Comparison of ENCODE assay signal across 1 cellular context in genomic region chr7:139133335-139134139, GRCh38.
TF ChIP-seq lines count a peak whose summit lies in the region.

No MANE protein-coding gene starts in this region.

TF ChIP-seq in HepG2, 621 proteins besides CTCF, POLR2A, EP300 and RAD21 (continued from another document and continues in another):
- TF ChIP-seq ZNF646 (CRISPR knock-in tag; IDR thresholded peaks at IDR 0.05) = no peak
- 0 out of 2 replicates have a peak, but pooled peaks have one; percentile 43 for TF ChIP-seq JUN (CRISPR knock-in tag; IDR thresholded peaks at IDR 0.05)
- no peak for TF ChIP-seq ATF3 (CRISPR knock-in tag; IDR thresholded peaks at IDR 0.05)
- TF ChIP-seq ZBTB25 (CRISPR knock-in tag; IDR thresholded peaks at IDR 0.05) = peak; percentile 86; the same call in 1 of the 2 replicates
- TF ChIP-seq THAP7 (CRISPR knock-in tag; IDR thresholded peaks at IDR 0.05) = no peak
- peak; percentile 68 for TF ChIP-seq DRAP1 (CRISPR knock-in tag; IDR thresholded peaks at IDR 0.05)
- TF ChIP-seq SAP130 (CRISPR knock-in tag; IDR thresholded peaks at IDR 0.05; ENCODE audit: low read depth) = peak; percentile 99
- TF ChIP-seq REXO4 (CRISPR knock-in tag; IDR thresholded peaks at IDR 0.05; ENCODE audit: borderline replicate concordance) = no peak
- no peak for TF ChIP-seq ZNF460 (CRISPR knock-in tag; IDR thresholded peaks at IDR 0.05; ENCODE audit: borderline replicate concordance)
- no peak for TF ChIP-seq HIC2 (CRISPR knock-in tag; IDR thresholded peaks at IDR 0.05; ENCODE audit: low read depth)
- TF ChIP-seq ESRRA (CRISPR knock-in tag; IDR thresholded peaks at IDR 0.05; ENCODE audit: low read depth) = 0 out of 2 replicates have a peak, but pooled peaks have one; percentile 40
- peak; percentile 42; the same call in 1 of the 2 replicates for TF ChIP-seq ZFP37 (CRISPR knock-in tag; IDR thresholded peaks at IDR 0.05; ENCODE audit: borderline replicate concordance)
- no peak for TF ChIP-seq MED13 (CRISPR knock-in tag; IDR thresholded peaks at IDR 0.05)
- TF ChIP-seq ZNF816 (CRISPR knock-in tag; IDR thresholded peaks at IDR 0.05; ENCODE audit: borderline replicate concordance) = no peak
- TF ChIP-seq BCL6 (CRISPR knock-in tag; IDR thresholded peaks at IDR 0.05) = peak; percentile 67
- TF ChIP-seq ZSCAN12 (CRISPR knock-in tag; IDR thresholded peaks at IDR 0.05) = peak; percentile 66; the same call in 1 of the 2 replicates
- TF ChIP-seq STAG1 (CRISPR knock-in tag; IDR thresholded peaks at IDR 0.05) = peak; percentile 28
- TF ChIP-seq E2F1 (CRISPR knock-in tag; IDR thresholded peaks at IDR 0.05) = peak; percentile 57
- TF ChIP-seq NAIF1 (CRISPR knock-in tag; IDR thresholded peaks at IDR 0.05; ENCODE audit: borderline replicate concordance) = 0 out of 2 replicates have a peak, but pooled peaks have one; percentile 42
- TF ChIP-seq RNF2 (conservative IDR thresholded peaks at IDR 0.05; ENCODE audit: low read depth) = peak; percentile 88
- no peak for TF ChIP-seq MYNN (CRISPR knock-in tag; IDR thresholded peaks at IDR 0.05; ENCODE audit: low read depth)
- TF ChIP-seq ZNF83 (CRISPR knock-in tag; IDR thresholded peaks at IDR 0.05; ENCODE audit: borderline replicate concordance) = 0 out of 2 replicates have a peak, but pooled peaks have one; percentile 60
- TF ChIP-seq ZFP36L1 (CRISPR knock-in tag; IDR thresholded peaks at IDR 0.05) = peak; percentile 40; the same call in 1 of the 2 replicates
- TF ChIP-seq NR0B2 (CRISPR knock-in tag; IDR thresholded peaks at IDR 0.05) = peak; percentile 90
- TF ChIP-seq SALL2 (CRISPR knock-in tag; IDR thresholded peaks at IDR 0.05) = peak; percentile 28; the same call in 1 of the 2 replicates
- TF ChIP-seq ZNF777 (CRISPR knock-in tag; IDR thresholded peaks at IDR 0.05) = peak; percentile 61; the same call in 1 of the 2 replicates
- TF ChIP-seq ZNF674 (CRISPR knock-in tag; IDR thresholded peaks at IDR 0.05; ENCODE audit: low read depth) = 0 out of 2 replicates have a peak, but pooled peaks have one; percentile 72
- TF ChIP-seq KIAA2018 (CRISPR knock-in tag; IDR thresholded peaks at IDR 0.05; ENCODE audit: borderline replicate concordance) = no peak
- peak; percentile 66; the same call in 1 of the 2 replicates for TF ChIP-seq POGK (CRISPR knock-in tag; conservative IDR thresholded peaks at IDR 0.05)
- TF ChIP-seq GZF1 (CRISPR knock-in tag; IDR thresholded peaks at IDR 0.05) = no peak; the same call in 1 of the 2 replicates
- TF ChIP-seq ZNF367 (CRISPR knock-in tag; IDR thresholded peaks at IDR 0.05; ENCODE audit: borderline replicate concordance) = no peak
